In the genomic region with DNA sequence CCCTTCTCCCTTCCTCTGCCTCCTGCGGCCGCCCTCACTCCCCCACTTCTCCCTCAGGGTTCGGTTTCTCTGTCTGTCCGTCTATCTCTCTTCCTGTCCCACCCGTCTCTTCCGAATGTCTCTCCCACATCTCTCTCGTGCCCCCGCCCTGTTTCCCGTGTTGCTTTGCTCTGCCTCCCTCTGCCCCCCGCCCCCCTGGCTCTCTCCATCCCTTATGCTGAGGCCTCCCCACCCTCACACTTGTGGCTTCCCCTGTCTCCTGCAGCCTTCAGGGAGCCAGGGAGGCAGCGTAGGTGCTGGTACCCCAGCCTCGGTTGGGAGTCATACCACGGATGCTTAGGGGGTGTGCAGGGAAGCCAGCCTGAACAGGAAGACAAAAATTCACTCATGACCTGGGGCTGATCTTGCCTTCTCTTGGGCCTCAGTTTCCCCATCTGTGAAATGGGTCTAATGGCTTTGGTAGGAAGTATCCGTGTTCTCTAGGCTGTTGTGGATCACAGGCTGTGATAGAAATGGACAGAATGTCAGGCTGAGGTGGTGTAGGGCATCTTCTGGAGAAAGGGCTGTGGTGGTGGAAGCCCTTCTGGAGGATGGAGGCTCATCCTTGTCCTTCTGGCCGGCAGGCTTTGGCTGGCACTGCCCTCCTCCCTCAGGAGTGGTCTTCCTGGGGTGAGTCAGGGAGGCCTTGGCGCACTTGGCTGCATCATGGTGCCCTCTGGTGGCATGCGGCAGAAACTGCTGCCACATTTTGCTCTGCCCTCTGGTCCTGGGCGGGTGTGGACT, we compare ENCODE assay signal across 8 cellular contexts. TPM values are rescaled to one million over a fixed set of nuclear protein-coding genes. Genes with fewer than 3 reads are reported as not detected.
DNase-seq lines count a peak whose midpoint lies in the region; ATAC-seq and TF ChIP-seq lines count a peak whose summit lies in the region.

No MANE protein-coding gene starts in this region.

- no peaks in the 10 kb centered on the region for H3K36me3 Mint-ChIP-seq in naive thymus-derived CD8-positive, alpha-beta T cell
- no peaks in the 10 kb centered on the region for H3K36me3 Mint-ChIP-seq in stimulated activated effector memory CD8-positive, alpha-beta T cell treated with anti-CD3 and anti-CD28 coated beads, Interleukin-12 subunit alpha, Interleukin-12 subunit beta, amount 100 ng/mL, for 72 hours

- peaks cover 3 to 15% (median 10%) of the 10 kb centered on the region in 5 donors for H3K27me3 Mint-ChIP-seq in naive thymus-derived CD8-positive, alpha-beta T cell

- no peak overlapping the region for H3K4me3 Mint-ChIP-seq in naive thymus-derived CD8-positive, alpha-beta T cell
- H3K4me3 Mint-ChIP-seq in stimulated activated effector memory CD8-positive, alpha-beta T cell treated with anti-CD3 and anti-CD28 coated beads, Interleukin-12 subunit alpha, Interleukin-12 subunit beta, amount 100 ng/mL, for 72 hours: no peak overlapping the region

- no peak for TF ChIP-seq POLR2A in erythroblast (IDR thresholded peaks at IDR 0.05; ENCODE audit: low read length)

- H3K9me3 Mint-ChIP-seq in naive thymus-derived CD8-positive, alpha-beta T cell: no peaks in the 10 kb centered on the region
- H3K9me3 Mint-ChIP-seq in stimulated activated effector memory CD8-positive, alpha-beta T cell treated with anti-CD3 and anti-CD28 coated beads, Interleukin-12 subunit alpha, Interleukin-12 subunit beta, amount 100 ng/mL, for 72 hours: no peaks in the 10 kb centered on the region

- peaks cover 0 to 3% (median 1%) of the 10 kb centered on the region in 4 donors for H3K4me1 Mint-ChIP-seq in naive thymus-derived CD8-positive, alpha-beta T cell
- H3K4me1 Mint-ChIP-seq in stimulated activated effector memory CD8-positive, alpha-beta T cell treated with anti-CD3 and anti-CD28 coated beads, Interleukin-12 subunit alpha, Interleukin-12 subunit beta, amount 100 ng/mL, for 72 hours: no peaks in the 10 kb centered on the region

- H3K27ac Mint-ChIP-seq in naive thymus-derived CD8-positive, alpha-beta T cell: peak overlapping the region in 3 of 10 donors; percentile 12 to 78 (median 73)
- no peak overlapping the region for H3K27ac Mint-ChIP-seq in stimulated activated effector memory CD8-positive, alpha-beta T cell treated with anti-CD3 and anti-CD28 coated beads, Interleukin-12 subunit alpha, Interleukin-12 subunit beta, amount 100 ng/mL, for 72 hours

- peak; percentile 73 for DNase-seq in CD1c-positive myeloid dendritic cell (ENCODE audit: extremely low spot score)
- peak; percentile 51 to 60 for DNase-seq in NOMO-1 (lab: John Stamatoyannopoulos, UW; ENCODE audit: unreplicated experiment in 2 of 2)
- DNase-seq in activated CD8-positive, alpha-beta memory T cell treated with anti-CD3 and anti-CD28 coated beads, Interleukin-2, amount 50 U/mL, for 48 hours: peak; percentile 83
- peak; percentile 54 to 76 for DNase-seq in erythroblast (lab: John Stamatoyannopoulos, UW)
- peak; percentile 34 to 77 (median 56) for DNase-seq in naive thymus-derived CD8-positive, alpha-beta T cell
- peak; percentile 58 to 79 for DNase-seq in stimulated activated effector memory CD8-positive, alpha-beta T cell treated with anti-CD3 and anti-CD28 coated beads, Interleukin-12 subunit alpha, Interleukin-12 subunit beta, amount 100 ng/mL, for 72 hours (ENCODE audit: low spot score in 2 of 2)

- POLR2A ChIA-PET in naive thymus-derived CD8-positive, alpha-beta T cell (lab: Charles Lee): no interaction called here

- ATAC-seq in HG02852 (IDR thresholded peaks at IDR 0.05; ENCODE audit: unreplicated experiment): peak; percentile 43
- ATAC-seq in naive thymus-derived CD8-positive, alpha-beta T cell: peak; percentile 50 to 80
- peak; percentile 61 for ATAC-seq in stimulated activated effector memory CD8-positive, alpha-beta T cell treated with anti-CD3 and anti-CD28 coated beads, Interleukin-12 subunit alpha, Interleukin-12 subunit beta, amount 100 ng/mL, for 72 hours
- no peak for ATAC-seq in GM19395 (IDR thresholded peaks at IDR 0.05; ENCODE audit: unreplicated experiment)

RNA-seq across cellular contexts. Expression of gene FOXO6, which starts 55.5 kb away (rescaled TPM):
- total RNA-seq in naive thymus-derived CD8-positive, alpha-beta T cell: under 1 TPM in 1 of 2 experiments, not detected in 1; 0.19 TPM
- not detected for polyA plus RNA-seq in naive thymus-derived CD8-positive, alpha-beta T cell
